Comparison of ENCODE assay signal across 12 cellular contexts in the genomic region with DNA sequence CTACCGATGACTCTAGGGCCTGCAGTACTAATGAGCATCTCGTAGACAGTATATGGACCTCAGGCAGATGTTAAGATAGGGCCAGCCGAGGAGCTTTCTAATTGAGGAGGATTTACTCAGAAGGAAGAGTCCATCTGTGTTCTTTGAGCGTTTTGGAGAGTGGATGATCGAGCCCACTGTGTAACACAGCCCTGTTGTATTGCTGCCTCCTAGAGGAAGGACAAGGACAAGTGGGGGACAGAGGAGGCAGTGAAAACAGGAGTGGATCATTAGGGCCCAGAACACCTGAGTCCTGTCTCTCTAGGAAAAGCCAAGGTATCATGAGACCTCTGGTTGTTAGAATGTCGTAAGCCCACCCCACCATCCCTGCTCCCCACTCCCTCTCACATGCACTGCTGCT.
DNase-seq lines count a peak whose midpoint lies in the region; ATAC-seq and TF ChIP-seq lines count a peak whose summit lies in the region.
"Had no signal": no experiment of that assay in that cellular context is flagged by ENCODE, and none has a peak within 500 bp of the region (broad histone marks: within the 10 kb centered on the region; RNA-seq: fewer than 3 reads in every experiment).

No MANE protein-coding gene starts in this region.

- no peaks in the 10 kb centered on the region for H3K27me3 Mint-ChIP-seq in activated T-helper 17 cell treated with anti-CD3 and anti-CD28 coated beads, Interleukin-2, amount 50 U/mL, for 72 hours
- H3K27me3 Mint-ChIP-seq: stimulated activated naive CD8-positive, alpha-beta T cell treated with anti-CD3 and anti-CD28 coated beads, Interleukin-15, amount 100 ng/mL, for 72 hours had no signal

- no peak overlapping the region for H3K4me3 ChIP-seq in AG09309 (ENCODE audit: control insufficient read depth, low read depth, low read length)
- H3K4me3 ChIP-seq in GM12875 (ENCODE audit: low read depth, low read length), result no peak overlapping the region

- CTCF ChIA-PET in HEK293T (lab: Yijun Ruan, JAX), result interaction anchor here (0.7 to 2.5 kb wide), 12 partner anchors 11 to 260 kb away, joined by 3 to 19 read pairs (median 6); no protein-coding TSS in a partner anchor

- H3K4me1 Mint-ChIP-seq in activated T-helper 17 cell treated with anti-CD3 and anti-CD28 coated beads, Interleukin-2, amount 50 U/mL, for 72 hours, result peaks cover 41% of the 10 kb centered on the region

- H3K27ac Mint-ChIP-seq in activated T-helper 17 cell treated with anti-CD3 and anti-CD28 coated beads, Interleukin-2, amount 50 U/mL, for 72 hours, result peak overlapping the region; percentile 71
- H3K27ac Mint-ChIP-seq: activated naive CD4-positive, alpha-beta T cell treated with anti-CD3 and anti-CD28 coated beads, Interleukin-2, amount 50 U/mL, for 72 hours had no signal

- no peaks in the 10 kb centered on the region for H3K9me3 Mint-ChIP-seq in activated T-helper 17 cell treated with anti-CD3 and anti-CD28 coated beads, Interleukin-2, amount 50 U/mL, for 72 hours

- TF ChIP-seq CTCF in AG09309 (IDR thresholded peaks at IDR 0.05; ENCODE audit: control insufficient read depth, insufficient read depth, low read depth, low read length, missing control alignments) (peak; percentile 32), GM12875 (IDR thresholded peaks at IDR 0.05; ENCODE audit: borderline replicate concordance, insufficient read depth, low read depth, low read length) (0 out of 2 replicates have a peak, but pooled peaks have one; percentile 25)

- no peak overlapping the region for H3K4me3 Mint-ChIP-seq in activated T-helper 17 cell treated with anti-CD3 and anti-CD28 coated beads, Interleukin-2, amount 50 U/mL, for 72 hours

- no peak for ATAC-seq in activated T-helper 17 cell treated with anti-CD3 and anti-CD28 coated beads, Interleukin-2, amount 50 U/mL, for 72 hours (replicated peaks)

- H3K36me3 Mint-ChIP-seq in activated T-helper 17 cell treated with anti-CD3 and anti-CD28 coated beads, Interleukin-2, amount 50 U/mL, for 72 hours (ENCODE audit: low read depth), result peaks cover 6% of the 10 kb centered on the region

- DNase-seq in AG09309 (ENCODE audit: low read depth), result no peak
- DNase-seq in left kidney (ENCODE audit: low read depth, low spot score), result peak; percentile 14
- no peak for DNase-seq in NCI-H1930 (lab: John Stamatoyannopoulos, UW)
- no peak for DNase-seq in HUDEP-2 (lab: John Stamatoyannopoulos, UW; ENCODE audit: unreplicated experiment in 76 of 76)
- DNase-seq in NCI-H2171 (lab: John Stamatoyannopoulos, UW), result no peak
- DNase-seq in HEK293T (ENCODE audit: extremely low spot score), result no peak
- DNase-seq: GDM1; KG1; stimulated activated naive CD8-positive, alpha-beta T cell treated with anti-CD3 and anti-CD28 coated beads, Interleukin-15, amount 100 ng/mL, for 72 hours had no signal

- POLR2A ChIA-PET in HEK293T (lab: Yijun Ruan, JAX), result no interaction called here

TF ChIP-seq in HEK293T, 16 proteins besides CTCF, POLR2A, EP300 and RAD21:
- TF ChIP-seq CTBP1 (IDR thresholded peaks at IDR 0.05; ENCODE audit: borderline replicate concordance), result no peak
